ENCODE assay signal across 36 cellular contexts in the genomic region with DNA sequence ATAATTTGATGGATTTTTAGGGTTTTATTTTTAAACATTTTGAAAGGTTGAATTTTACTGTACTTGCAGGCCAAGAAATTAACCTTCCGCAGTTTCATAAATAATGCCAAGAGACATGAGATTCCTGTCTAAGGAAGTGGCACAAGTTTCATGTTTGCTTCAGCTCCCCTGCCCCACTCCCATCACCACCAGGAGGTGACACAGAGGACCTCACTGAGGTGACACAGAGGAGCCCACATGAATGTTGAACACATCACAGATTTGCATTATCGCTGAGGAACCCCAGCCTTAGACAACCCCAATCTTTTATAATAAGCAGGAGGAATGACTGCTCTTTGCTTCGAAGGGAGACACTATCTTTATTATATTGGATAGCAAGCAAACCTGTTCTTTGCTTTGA.
"Had no signal": no experiment of that assay in that cellular context is flagged by ENCODE, and none has a peak within 500 bp of the region (broad histone marks: within the 10 kb centered on the region; RNA-seq: fewer than 3 reads in every experiment).

No MANE protein-coding gene starts in this region.

- H3K4me1 ChIP-seq: ascending aorta had no signal

- H3K9me3 Mint-ChIP-seq: activated CD4-positive, alpha-beta T cell treated with anti-CD3 and anti-CD28 coated beads, Interleukin-2, amount 10 ng/mL, durations not matched to agents 7 days and 5 days; activated naive CD4-positive, alpha-beta T cell treated with anti-CD3 and anti-CD28 coated beads, Interleukin-2, amount 10 ng/mL, durations not matched to agents 7 days and 5 days; activated T-cell treated with anti-CD3 and anti-CD28 coated beads, Interleukin-2, amount 50 U/mL, for 24 hours; activated T-helper 2 cell treated with anti-CD3 and anti-CD28 coated beads, Interferon-gamma antibody, Interleukin-2, Interleukin-4, amounts not matched to agents 10 μg/mL and 5 μg/mL and 100 μg/mL, durations not matched to agents 14 hours and 24 hours and 36 hours; brain; T-helper 1 cell treated with Interleukin-12 subunit alpha and Interleukin-12 subunit beta and Interleukin-4 antibody, amounts not matched to agents 30 μg/mL and 1 μg/mL, for 36 hours had no signal

- DNase-seq: activated B cell treated with CpG ODN at 0.5 μM for 24 hours; activated CD4-positive, alpha-beta memory T cell treated with anti-CD3 and anti-CD28 coated beads, Interleukin-2, amount 10 ng/mL, durations not matched to agents 7 days and 5 days; activated CD4-positive, alpha-beta T cell treated with anti-CD3 and anti-CD28 coated beads for 1 hour; activated CD4-positive, alpha-beta T cell treated with anti-CD3 and anti-CD28 coated beads for 36 hours; activated CD4-positive, alpha-beta T cell treated with anti-CD3 and anti-CD28 coated beads for 48 hours; activated CD4-positive, alpha-beta T cell treated with anti-CD3 and anti-CD28 coated beads, Interleukin-2, amount 10 ng/mL, durations not matched to agents 7 days and 5 days; activated CD4-positive, alpha-beta T cell treated with anti-CD3 and anti-CD28 coated beads, Interleukin-2, amount 50 U/mL, for 48 hours; activated CD8-positive, alpha-beta memory T cell treated with anti-CD3 and anti-CD28 coated beads for 24 hours; activated CD8-positive, alpha-beta memory T cell treated with anti-CD3 and anti-CD28 coated beads, Interleukin-2, amount 10 ng/mL, durations not matched to agents 7 days and 5 days; activated CD8-positive, alpha-beta memory T cell treated with anti-CD3 and anti-CD28 coated beads, Interleukin-2, amount 50 U/mL, for 48 hours; activated CD8-positive, alpha-beta T cell treated with anti-CD3 and anti-CD28 coated beads, Interleukin-2, amount 10 ng/mL, durations not matched to agents 7 days and 5 days; activated effector memory CD4-positive, alpha-beta T cell treated with Interleukin-2 at 50 U/mL for 16 hours; activated gamma-delta T cell; activated naive CD4-positive, alpha-beta T cell treated with anti-CD3 and anti-CD28 coated beads, Interleukin-2, amount 10 ng/mL, durations not matched to agents 7 days and 5 days; activated naive CD4-positive, alpha-beta T cell treated with Interleukin-2 at 50 U/mL for 16 hours; activated naive CD8-positive, alpha-beta T cell treated with anti-CD3 and anti-CD28 coated beads, Interleukin-2, amount 10 ng/mL, durations not matched to agents 7 days and 5 days; activated naive CD8-positive, alpha-beta T cell treated with anti-CD3 and anti-CD28 coated beads, Interleukin-2, amount 50 U/mL, for 24 hours; activated T-cell treated with anti-CD3 and anti-CD28 coated beads, Interleukin-2, amount 50 U/mL, for 24 hours; activated T-cell treated with anti-CD3 and anti-CD28 coated beads, Interleukin-2, amount 50 U/mL, for 48 hours; amygdala; anterior cingulate cortex; caudate nucleus; T-helper 1 cell; T-helper 2 cell; T-helper 9 cell had no signal

- H3K27me3 ChIP-seq: ascending aorta, cardiac muscle cell had no signal

- ATAC-seq: activated CD4-positive, alpha-beta T cell treated with anti-CD3 and anti-CD28 coated beads for 36 hours; activated CD4-positive, CD25-positive, alpha-beta regulatory T cell treated with anti-CD3 and anti-CD28 coated beads, Interleukin-2, amount 50 U/mL, for 24 hours; activated CD8-positive, alpha-beta memory T cell treated with anti-CD3 and anti-CD28 coated beads, Interleukin-2, amount 10 ng/mL, durations not matched to agents 7 days and 5 days; activated CD8-positive, alpha-beta T cell treated with anti-CD3 and anti-CD28 coated beads, Interleukin-2, amount 10 ng/mL, durations not matched to agents 7 days and 5 days; activated naive CD8-positive, alpha-beta T cell treated with anti-CD3 and anti-CD28 coated beads, Interleukin-2, amount 50 U/mL, for 24 hours had no signal

- H3K4me3 ChIP-seq: ascending aorta, cardiac muscle cell had no signal

- H3K36me3 Mint-ChIP-seq: activated CD8-positive, alpha-beta memory T cell treated with anti-CD3 and anti-CD28 coated beads, Interleukin-2, amount 10 ng/mL, durations not matched to agents 7 days and 5 days; activated naive CD4-positive, alpha-beta T cell treated with anti-CD3 and anti-CD28 coated beads, Interleukin-2, amount 10 ng/mL, durations not matched to agents 7 days and 5 days; activated naive CD4-positive, alpha-beta T cell treated with anti-CD3 and anti-CD28 coated beads, Interleukin-2, amount 50 U/mL, for 24 hours; activated naive CD8-positive, alpha-beta T cell; activated naive CD8-positive, alpha-beta T cell treated with anti-CD3 and anti-CD28 coated beads, Interleukin-2, amount 10 ng/mL, durations not matched to agents 7 days and 5 days; brain had no signal

- H3K27me3 Mint-ChIP-seq: activated B cell treated with CpG ODN at 0.5 μM for 24 hours; activated CD4-positive, alpha-beta memory T cell treated with anti-CD3 and anti-CD28 coated beads, Interleukin-2, amount 10 ng/mL, durations not matched to agents 7 days and 5 days; activated CD4-positive, alpha-beta T cell treated with anti-CD3 and anti-CD28 coated beads for 36 hours; activated CD4-positive, alpha-beta T cell treated with anti-CD3 and anti-CD28 coated beads, Interleukin-2, amount 10 ng/mL, durations not matched to agents 7 days and 5 days; activated CD8-positive, alpha-beta memory T cell treated with anti-CD3 and anti-CD28 coated beads, Interleukin-2, amount 10 ng/mL, durations not matched to agents 7 days and 5 days; activated naive CD4-positive, alpha-beta T cell treated with anti-CD3 and anti-CD28 coated beads, Interleukin-2, amount 10 ng/mL, durations not matched to agents 7 days and 5 days; activated naive CD4-positive, alpha-beta T cell treated with anti-CD3 and anti-CD28 coated beads, Interleukin-2, amount 50 U/mL, for 24 hours; activated naive CD8-positive, alpha-beta T cell; activated naive CD8-positive, alpha-beta T cell treated with anti-CD3 and anti-CD28 coated beads, Interleukin-2, amount 10 ng/mL, durations not matched to agents 7 days and 5 days; activated naive CD8-positive, alpha-beta T cell treated with anti-CD3 and anti-CD28 coated beads, Interleukin-2, amount 50 U/mL, for 24 hours; activated T-cell treated with anti-CD3 and anti-CD28 coated beads, Interleukin-2, amount 50 U/mL, for 24 hours; brain; central memory CD8-positive, alpha-beta T cell had no signal

- H3K36me3 ChIP-seq: ascending aorta, cardiac muscle cell had no signal

- H3K27ac ChIP-seq: ascending aorta, cardiac muscle cell, VCaP had no signal

- H3K9me3 ChIP-seq: ascending aorta had no signal

- H3K4me1 Mint-ChIP-seq: activated B cell treated with CpG ODN at 0.5 μM for 24 hours; activated CD4-positive, alpha-beta memory T cell treated with anti-CD3 and anti-CD28 coated beads, Interleukin-2, amount 10 ng/mL, durations not matched to agents 7 days and 5 days; activated CD4-positive, alpha-beta T cell treated with anti-CD3 and anti-CD28 coated beads for 36 hours; activated CD4-positive, alpha-beta T cell treated with anti-CD3 and anti-CD28 coated beads, Interleukin-2, amount 10 ng/mL, durations not matched to agents 7 days and 5 days; activated CD8-positive, alpha-beta memory T cell treated with anti-CD3 and anti-CD28 coated beads, Interleukin-2, amount 10 ng/mL, durations not matched to agents 7 days and 5 days; activated naive CD4-positive, alpha-beta T cell treated with anti-CD3 and anti-CD28 coated beads, Interleukin-2, amount 10 ng/mL, durations not matched to agents 7 days and 5 days; activated naive CD4-positive, alpha-beta T cell treated with anti-CD3 and anti-CD28 coated beads, Interleukin-2, amount 50 U/mL, for 24 hours; activated naive CD8-positive, alpha-beta T cell treated with anti-CD3 and anti-CD28 coated beads, Interleukin-2, amount 10 ng/mL, durations not matched to agents 7 days and 5 days; activated naive CD8-positive, alpha-beta T cell treated with anti-CD3 and anti-CD28 coated beads, Interleukin-2, amount 50 U/mL, for 24 hours; central memory CD8-positive, alpha-beta T cell had no signal

- H3K4me3 Mint-ChIP-seq: activated B cell treated with CpG ODN at 0.5 μM for 24 hours; activated CD4-positive, alpha-beta memory T cell treated with anti-CD3 and anti-CD28 coated beads, Interleukin-2, amount 10 ng/mL, durations not matched to agents 7 days and 5 days; activated CD4-positive, alpha-beta T cell treated with anti-CD3 and anti-CD28 coated beads for 36 hours; activated CD4-positive, alpha-beta T cell treated with anti-CD3 and anti-CD28 coated beads, Interleukin-2, amount 10 ng/mL, durations not matched to agents 7 days and 5 days; activated CD8-positive, alpha-beta memory T cell treated with anti-CD3 and anti-CD28 coated beads, Interleukin-2, amount 10 ng/mL, durations not matched to agents 7 days and 5 days; activated CD8-positive, alpha-beta T cell treated with anti-CD3 and anti-CD28 coated beads, Interleukin-2, amount 10 ng/mL, durations not matched to agents 7 days and 5 days; activated naive CD4-positive, alpha-beta T cell treated with anti-CD3 and anti-CD28 coated beads, Interleukin-2, amount 10 ng/mL, durations not matched to agents 7 days and 5 days; activated naive CD4-positive, alpha-beta T cell treated with anti-CD3 and anti-CD28 coated beads, Interleukin-2, amount 50 U/mL, for 24 hours; activated naive CD8-positive, alpha-beta T cell; activated naive CD8-positive, alpha-beta T cell treated with anti-CD3 and anti-CD28 coated beads, Interleukin-2, amount 10 ng/mL, durations not matched to agents 7 days and 5 days; activated naive CD8-positive, alpha-beta T cell treated with anti-CD3 and anti-CD28 coated beads, Interleukin-2, amount 50 U/mL, for 24 hours; activated T-cell treated with anti-CD3 and anti-CD28 coated beads, Interleukin-2, amount 50 U/mL, for 24 hours; brain; central memory CD8-positive, alpha-beta T cell; T-helper 1 cell treated with Interleukin-12 subunit alpha and Interleukin-12 subunit beta and Interleukin-4 antibody, amounts not matched to agents 30 μg/mL and 1 μg/mL, for 36 hours; T-helper 2 cell treated with Interferon-gamma antibody and Interleukin-4, amounts not matched to agents 5 μg/mL and 100 μg/mL, for 36 hours had no signal

- H3K27ac Mint-ChIP-seq: activated B cell treated with CpG ODN at 0.5 μM for 24 hours; activated CD4-positive, alpha-beta memory T cell treated with anti-CD3 and anti-CD28 coated beads, Interleukin-2, amount 10 ng/mL, durations not matched to agents 7 days and 5 days; activated CD4-positive, alpha-beta T cell treated with anti-CD3 and anti-CD28 coated beads for 36 hours; activated CD4-positive, alpha-beta T cell treated with anti-CD3 and anti-CD28 coated beads, Interleukin-2, amount 10 ng/mL, durations not matched to agents 7 days and 5 days; activated CD8-positive, alpha-beta memory T cell treated with anti-CD3 and anti-CD28 coated beads, Interleukin-2, amount 10 ng/mL, durations not matched to agents 7 days and 5 days; activated CD8-positive, alpha-beta T cell treated with anti-CD3 and anti-CD28 coated beads, Interleukin-2, amount 10 ng/mL, durations not matched to agents 7 days and 5 days; activated naive CD4-positive, alpha-beta T cell treated with anti-CD3 and anti-CD28 coated beads, Interleukin-2, amount 10 ng/mL, durations not matched to agents 7 days and 5 days; activated naive CD4-positive, alpha-beta T cell treated with anti-CD3 and anti-CD28 coated beads, Interleukin-2, amount 50 U/mL, for 24 hours; activated naive CD8-positive, alpha-beta T cell; activated naive CD8-positive, alpha-beta T cell treated with anti-CD3 and anti-CD28 coated beads, Interleukin-2, amount 10 ng/mL, durations not matched to agents 7 days and 5 days; activated naive CD8-positive, alpha-beta T cell treated with anti-CD3 and anti-CD28 coated beads, Interleukin-2, amount 50 U/mL, for 24 hours; activated T-cell treated with anti-CD3 and anti-CD28 coated beads, Interleukin-2, amount 50 U/mL, for 24 hours; activated T-helper 2 cell treated with anti-CD3 and anti-CD28 coated beads, Interferon-gamma antibody, Interleukin-2, Interleukin-4, amounts not matched to agents 10 μg/mL and 5 μg/mL and 100 μg/mL, durations not matched to agents 14 hours and 24 hours and 36 hours; brain; T-helper 1 cell treated with Interleukin-12 subunit alpha and Interleukin-12 subunit beta and Interleukin-4 antibody, amounts not matched to agents 30 μg/mL and 1 μg/mL, for 36 hours; T-helper 2 cell treated with Interferon-gamma antibody and Interleukin-4, amounts not matched to agents 5 μg/mL and 100 μg/mL, for 36 hours had no signal
